Comparison of ENCODE assay signal across 9 cellular contexts in the genomic region with DNA sequence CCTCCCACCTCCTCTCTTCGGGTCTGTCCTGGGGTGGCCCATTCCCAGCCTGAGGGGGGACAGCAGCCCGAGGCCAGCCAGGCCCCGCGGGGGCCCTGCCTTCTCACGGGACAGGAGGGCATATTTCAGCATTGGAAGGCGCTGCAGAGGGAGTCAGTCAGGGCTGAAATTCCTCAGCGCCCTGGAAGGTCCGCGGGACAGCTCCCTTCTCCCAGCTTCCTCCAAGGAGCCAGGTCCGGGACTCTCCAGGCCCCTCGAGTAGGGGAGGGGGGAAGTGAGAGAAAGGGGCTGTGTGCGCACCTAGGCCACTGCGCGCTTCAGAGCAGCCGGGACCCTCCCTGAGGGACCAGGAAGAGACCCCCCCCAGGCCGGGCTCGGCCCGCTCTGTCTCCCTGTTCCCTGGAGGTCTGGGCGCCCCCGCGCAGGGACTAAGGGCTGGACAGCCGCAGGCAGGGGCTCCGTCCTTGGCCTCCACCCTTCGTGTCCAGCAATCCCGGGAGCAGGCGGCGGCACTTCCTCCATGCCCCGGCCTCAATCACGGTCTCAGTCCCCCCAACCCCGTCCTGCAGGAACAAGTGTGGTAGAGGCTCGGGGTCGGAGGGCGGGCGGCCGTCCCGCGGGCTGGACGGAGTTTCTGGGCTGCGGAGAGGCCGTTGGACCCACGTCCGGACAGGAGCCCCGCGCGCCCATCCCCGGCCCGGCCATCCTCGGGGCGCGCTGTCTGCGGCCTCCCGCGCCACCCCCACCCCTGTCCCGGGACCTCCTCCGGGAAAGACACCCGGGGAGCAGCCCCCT. TPM values are rescaled to one million over a fixed set of nuclear protein-coding genes. Genes with fewer than 3 reads are reported as not detected.
DNase-seq lines count a peak whose midpoint lies in the region; ATAC-seq, FAIRE-seq and TF ChIP-seq lines count a peak whose summit lies in the region.
"Had no signal": no experiment of that assay in that cellular context is flagged by ENCODE, and none has a peak within 500 bp of the region (broad histone marks: within the 10 kb centered on the region; RNA-seq: fewer than 3 reads in every experiment).

No MANE protein-coding gene starts in this region.

- TF ChIP-seq CTCF in AG04449 (IDR thresholded peaks at IDR 0.05; ENCODE audit: insufficient read depth, low read length, missing control alignments): no peak
- TF ChIP-seq CTCF in omental fat pad (IDR thresholded peaks at IDR 0.05): no peak
- no peak for TF ChIP-seq CTCF in activated CD8-positive, alpha-beta T cell treated with anti-CD3 and anti-CD28 coated beads for 36 hours (IDR thresholded peaks at IDR 0.05)

- no peak for FAIRE-seq in RCC 7860 (lab: Jason Lieb, UNC)

- DNase-seq in AG04449 (ENCODE audit: low read depth, low spot score) (no peak), Right ventricle myocardium inferior (ENCODE audit: missing footprints) (peak; percentile 69), omental fat pad (ENCODE audit: low spot score) (peak; percentile 14), RCC 7860 (ENCODE audit: low spot score) (no peak)
- DNase-seq in activated CD8-positive, alpha-beta T cell treated with anti-CD3 and anti-CD28 coated beads for 36 hours: no peak

- no peak for ATAC-seq in Right ventricle myocardium inferior
- ATAC-seq in omental fat pad (ENCODE audit: low FRiP score): no peak
- ATAC-seq in GM21390 (IDR thresholded peaks at IDR 0.05; ENCODE audit: unreplicated experiment): no peak
- no peak for ATAC-seq in activated CD8-positive, alpha-beta T cell treated with anti-CD3 and anti-CD28 coated beads for 36 hours
- ATAC-seq in HG02870 (IDR thresholded peaks at IDR 0.05; ENCODE audit: unreplicated experiment): no peak
- ATAC-seq: activated CD8-positive, alpha-beta T cell treated with anti-CD3 and anti-CD28 coated beads, Interleukin-2, amount 10 ng/mL, durations not matched to agents 7 days and 5 days had no signal

- POLR2A ChIA-PET in AG04449 (lab: Yijun Ruan, JAX): no interaction called here
- POLR2A ChIA-PET in activated CD8-positive, alpha-beta T cell treated with anti-CD3 and anti-CD28 coated beads for 36 hours (lab: Charles Lee): no interaction called here

- no peaks in the 10 kb centered on the region for H3K9me3 Mint-ChIP-seq in activated CD8-positive, alpha-beta T cell treated with anti-CD3 and anti-CD28 coated beads for 36 hours

- TF ChIP-seq EP300 in Ishikawa (IDR thresholded peaks at IDR 0.05; ENCODE audit: borderline replicate concordance): no peak

- H3K4me3 Mint-ChIP-seq in activated CD8-positive, alpha-beta T cell treated with anti-CD3 and anti-CD28 coated beads for 36 hours: no peak overlapping the region
- H3K4me3 Mint-ChIP-seq: activated CD8-positive, alpha-beta T cell treated with anti-CD3 and anti-CD28 coated beads, Interleukin-2, amount 10 ng/mL, durations not matched to agents 7 days and 5 days had no signal

- peaks cover 4% of the 10 kb centered on the region for H3K4me1 Mint-ChIP-seq in activated CD8-positive, alpha-beta T cell treated with anti-CD3 and anti-CD28 coated beads for 36 hours (ENCODE audit: low read depth)

- H3K27ac Mint-ChIP-seq in activated CD8-positive, alpha-beta T cell treated with anti-CD3 and anti-CD28 coated beads for 36 hours: no peak overlapping the region
- H3K27ac Mint-ChIP-seq: activated CD8-positive, alpha-beta T cell treated with anti-CD3 and anti-CD28 coated beads, Interleukin-2, amount 10 ng/mL, durations not matched to agents 7 days and 5 days had no signal

- H3K36me3 Mint-ChIP-seq in activated CD8-positive, alpha-beta T cell treated with anti-CD3 and anti-CD28 coated beads for 36 hours (ENCODE audit: low read depth): no peaks in the 10 kb centered on the region

- intact Hi-C loops in Right ventricle myocardium inferior (cut with DNase I): loop anchor here (2.0 to 5.0 kb wide), 2 partner anchors 95 to 548 kb away; no protein-coding TSS in a partner anchor
- intact Hi-C loops in activated CD8-positive, alpha-beta T cell treated with anti-CD3 and anti-CD28 coated beads for 36 hours (cut with micrococcal nuclease): no loop called here

- H3K27me3 Mint-ChIP-seq in activated CD8-positive, alpha-beta T cell treated with anti-CD3 and anti-CD28 coated beads for 36 hours: peaks cover 42% of the 10 kb centered on the region

- CTCF ChIA-PET in AG04449 (lab: Yijun Ruan, JAX): interaction anchor here (0.6 to 2.8 kb wide), 13 partner anchors 13 to 684 kb away, joined by 3 to 12 read pairs (median 3); no protein-coding TSS in a partner anchor
- CTCF ChIA-PET in activated CD8-positive, alpha-beta T cell treated with anti-CD3 and anti-CD28 coated beads for 36 hours (lab: Charles Lee): interaction anchor here (1.3 kb wide), 1 partner anchor 46 kb away, joined by 4 read pairs; no protein-coding TSS in a partner anchor

- TF ChIP-seq RAD21 in Ishikawa (IDR thresholded peaks at IDR 0.05; ENCODE audit: low read depth): no peak

- H3K4me3 ChIP-seq in AG04449 (ENCODE audit: low read depth, low read length): peak overlapping the region; percentile 69

TF ChIP-seq in Ishikawa, 13 proteins besides CTCF, POLR2A, EP300 and RAD21:
- TF ChIP-seq, protein P1, sequence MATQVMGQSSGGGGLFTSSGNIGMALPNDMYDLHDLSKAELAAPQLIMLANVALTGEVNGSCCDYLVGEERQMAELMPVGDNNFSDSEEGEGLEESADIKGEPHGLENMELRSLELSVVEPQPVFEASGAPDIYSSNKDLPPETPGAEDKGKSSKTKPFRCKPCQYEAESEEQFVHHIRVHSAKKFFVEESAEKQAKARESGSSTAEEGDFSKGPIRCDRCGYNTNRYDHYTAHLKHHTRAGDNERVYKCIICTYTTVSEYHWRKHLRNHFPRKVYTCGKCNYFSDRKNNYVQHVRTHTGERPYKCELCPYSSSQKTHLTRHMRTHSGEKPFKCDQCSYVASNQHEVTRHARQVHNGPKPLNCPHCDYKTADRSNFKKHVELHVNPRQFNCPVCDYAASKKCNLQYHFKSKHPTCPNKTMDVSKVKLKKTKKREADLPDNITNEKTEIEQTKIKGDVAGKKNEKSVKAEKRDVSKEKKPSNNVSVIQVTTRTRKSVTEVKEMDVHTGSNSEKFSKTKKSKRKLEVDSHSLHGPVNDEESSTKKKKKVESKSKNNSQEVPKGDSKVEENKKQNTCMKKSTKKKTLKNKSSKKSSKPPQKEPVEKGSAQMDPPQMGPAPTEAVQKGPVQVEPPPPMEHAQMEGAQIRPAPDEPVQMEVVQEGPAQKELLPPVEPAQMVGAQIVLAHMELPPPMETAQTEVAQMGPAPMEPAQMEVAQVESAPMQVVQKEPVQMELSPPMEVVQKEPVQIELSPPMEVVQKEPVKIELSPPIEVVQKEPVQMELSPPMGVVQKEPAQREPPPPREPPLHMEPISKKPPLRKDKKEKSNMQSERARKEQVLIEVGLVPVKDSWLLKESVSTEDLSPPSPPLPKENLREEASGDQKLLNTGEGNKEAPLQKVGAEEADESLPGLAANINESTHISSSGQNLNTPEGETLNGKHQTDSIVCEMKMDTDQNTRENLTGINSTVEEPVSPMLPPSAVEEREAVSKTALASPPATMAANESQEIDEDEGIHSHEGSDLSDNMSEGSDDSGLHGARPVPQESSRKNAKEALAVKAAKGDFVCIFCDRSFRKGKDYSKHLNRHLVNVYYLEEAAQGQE (IDR thresholded peaks at IDR 0.05; ENCODE audit: low read depth): 0 out of 2 replicates have a peak, but pooled peaks have one; percentile 18
- TF ChIP-seq, protein P2, sequence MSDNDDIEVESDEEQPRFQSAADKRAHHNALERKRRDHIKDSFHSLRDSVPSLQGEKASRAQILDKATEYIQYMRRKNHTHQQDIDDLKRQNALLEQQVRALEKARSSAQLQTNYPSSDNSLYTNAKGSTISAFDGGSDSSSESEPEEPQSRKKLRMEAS (IDR thresholded peaks at IDR 0.05): no peak
TF ChIP-seq in Ishikawa: peak in this region for 1.

RNA-seq across cellular contexts. Expression of a gene that starts 6.0 kb away (rescaled TPM):
- 10.7 TPM for total RNA-seq in Right ventricle myocardium inferior
- total RNA-seq in omental fat pad: 1 to 10 TPM; 3.8 to 6.0 (median 4.1) TPM
- under 1 TPM; 0.20 to 0.36 TPM for total RNA-seq in activated CD8-positive, alpha-beta T cell treated with anti-CD3 and anti-CD28 coated beads for 36 hours
- total RNA-seq: activated CD8-positive, alpha-beta T cell treated with anti-CD3 and anti-CD28 coated beads, Interleukin-2, amount 10 ng/mL, durations not matched to agents 7 days and 5 days had no signal

Comparison
In these comparisons a context has a peak if more than half of its experiments do, and no peak if none do; other contexts are left out.
1. DNase-seq: peak in Right ventricle myocardium inferior (single experiment) and omental fat pad (single experiment); none in AG04449 (single experiment), RCC 7860 (single experiment) and activated CD8-positive, alpha-beta T cell treated with anti-CD3 and anti-CD28 coated beads for 36 hours (single experiment).